8 cellular contexts compared by ENCODE assay signal in genomic region chr3:143016321-143016972, GRCh38. TPM values are rescaled to one million over a fixed set of nuclear protein-coding genes. Genes with fewer than 3 reads are reported as not detected.
A peak's percentile ranks its signal among the peaks of the same experiment; 100 is the strongest.
DNase-seq lines count a peak whose midpoint lies in the region; ATAC-seq, FAIRE-seq and TF ChIP-seq lines count a peak whose summit lies in the region.

No MANE protein-coding gene starts in this region.

- RAD21 ChIA-PET in GM12878 (lab: Charles Lee; ENCODE audit: unreplicated experiment) = interaction anchor here (1.1 to 2.1 kb wide), 2 partner anchors 9 to 187 kb away, joined by 4 to 5 read pairs; no protein-coding TSS in a partner anchor

- no peak overlapping the region for H3K4me2 ChIP-seq in GM12878 (ENCODE audit: control insufficient read depth, insufficient read depth)

- peak; percentile 33; the same call in 1 of the 2 replicates for TF ChIP-seq RAD21 in GM12878 (IDR thresholded peaks at IDR 0.05; ENCODE audit: insufficient read depth, low read depth, low read length)

- no peak overlapping the region for H3K27ac ChIP-seq in GM12878 (ENCODE audit: control insufficient read depth, insufficient read depth)

- intact Hi-C loops in Calu3 (cut with micrococcal nuclease; ENCODE audit: unreplicated experiment) = loop anchor here (10.0 kb wide), 1 partner anchor 642 kb away; no protein-coding TSS in a partner anchor
- intact Hi-C loops in GM12878 (cut with micrococcal nuclease; ENCODE audit: unreplicated experiment) = no loop called here

- H3K36me3 Mint-ChIP-seq in Calu3 (ENCODE audit: insufficient read depth, unreplicated experiment) = peaks cover 61% of the 10 kb centered on the region
- H3K36me3 Mint-ChIP-seq in mesothelial cell of epicardium = peaks cover 35% of the 10 kb centered on the region
- H3K36me3 Mint-ChIP-seq in activated naive CD4-positive, alpha-beta T cell treated with anti-CD3 and anti-CD28 coated beads, Interleukin-2, amount 50 U/mL, for 72 hours = peaks cover 8 to 38% of the 10 kb centered on the region in 2 donors

- in situ Hi-C loops in GM12878 (cut with MboI) = no loop called here

- H3K4me1 ChIP-seq in GM12878 (ENCODE audit: control insufficient read depth, insufficient read depth, low read length) = no peaks in the 10 kb centered on the region; the same call in 1 of the 2 replicates

- H3K9me3 Mint-ChIP-seq in Calu3 (ENCODE audit: low read depth, unreplicated experiment) = no peaks in the 10 kb centered on the region
- H3K9me3 Mint-ChIP-seq in mesothelial cell of epicardium = peaks cover 4% of the 10 kb centered on the region
- H3K9me3 Mint-ChIP-seq in activated naive CD4-positive, alpha-beta T cell treated with anti-CD3 and anti-CD28 coated beads, Interleukin-2, amount 50 U/mL, for 72 hours = no peaks in the 10 kb centered on the region

- TF ChIP-seq POLR2A in GM12878 (IDR thresholded peaks at IDR 0.05; ENCODE audit: low read depth, low read length) = no peak

- no peak overlapping the region for H3K9ac ChIP-seq in GM12878 (ENCODE audit: control insufficient read depth, insufficient read depth, low read length)

- no peak overlapping the region for H2AFZ ChIP-seq in GM12878 (ENCODE audit: control insufficient read depth, low read depth, low read length)

- ATAC-seq in GM12878 = peak; percentile 65
- no peak for ATAC-seq in GM19351 (IDR thresholded peaks at IDR 0.05; ENCODE audit: unreplicated experiment)
- ATAC-seq in activated naive CD4-positive, alpha-beta T cell treated with anti-CD3 and anti-CD28 coated beads, Interleukin-2, amount 50 U/mL, for 72 hours = no peak
- no peak for ATAC-seq in HG03457 (IDR thresholded peaks at IDR 0.05; ENCODE audit: unreplicated experiment)
- ATAC-seq in GM21515 (IDR thresholded peaks at IDR 0.05; ENCODE audit: unreplicated experiment) = no peak

- BruUV-seq in Calu3 (replicated peaks; lab: Mats Ljungman, UMichigan) = no TSS peak
- no TSS peak for BruUV-seq in GM12878 (replicated peaks; lab: Mats Ljungman, UMichigan)

- H3K4me3 ChIP-seq in Jurkat, Clone E6-1 (ENCODE audit: low read length) = no peak overlapping the region
- no peak overlapping the region; the same call in 1 of the 2 replicates for H3K4me3 ChIP-seq in GM12878

- no peak overlapping the region for H3K27ac Mint-ChIP-seq in Calu3 (ENCODE audit: unreplicated experiment)
- H3K27ac Mint-ChIP-seq in mesothelial cell of epicardium = no peak overlapping the region
- H3K27ac Mint-ChIP-seq in activated naive CD4-positive, alpha-beta T cell treated with anti-CD3 and anti-CD28 coated beads, Interleukin-2, amount 50 U/mL, for 72 hours = no peak overlapping the region

- SMC1A ChIA-PET in GM12878 (lab: Charles Lee; ENCODE audit: uncharacterized antibody, unreplicated experiment) = interaction anchor here (0.7 to 2.0 kb wide), 8 partner anchors 11 to 187 kb away, joined by 3 to 14 read pairs (median 3); partner anchors contain the start of gene U2SURP

- no peaks in the 10 kb centered on the region for H3K27me3 ChIP-seq in GM12878 (replicated peaks in 1 of 2; ENCODE audit: control insufficient read depth in 2 of 2, insufficient read depth in 2 of 2, low read length in 1 of 2)

- DNase-seq in Calu3 (no peak), GM12878 (ENCODE audit: low read depth, low spot score) (no peak), mesothelial cell of epicardium (ENCODE audit: low spot score in 2 of 2, unreplicated experiment in 2 of 2) (no peak)
- DNase-seq in Jurkat, Clone E6-1 (ENCODE audit: low read depth, low spot score) = peak; percentile 4
- no peak for DNase-seq in activated naive CD4-positive, alpha-beta T cell treated with anti-CD3 and anti-CD28 coated beads, Interleukin-2, amount 50 U/mL, for 72 hours (ENCODE audit: low spot score in 2 of 2)

- CTCF ChIA-PET in Calu3 (lab: Charles Lee) = interaction anchor here (0.6 to 1.1 kb wide), 4 partner anchors 11 to 187 kb away, joined by 3 to 5 read pairs (median 3); partner anchors contain the start of gene U2SURP
- CTCF ChIA-PET in GM12878 (lab: Yijun Ruan, JAX) = interaction anchor here (0.7 to 6.4 kb wide), 16 partner anchors 9 to 187 kb away, joined by 3 to 52 read pairs (median 4); partner anchors contain the start of gene U2SURP

- H3K27me3 Mint-ChIP-seq in Calu3 (ENCODE audit: unreplicated experiment) (no peaks in the 10 kb centered on the region), mesothelial cell of epicardium (ENCODE audit: low read depth) (no peaks in the 10 kb centered on the region)

- WGBS in GM12878 (ENCODE audit: insufficient coverage, insufficient replicate concordance, low lambda C conversion rate, missing lambda C conversion rate) = 30% methylated on average over 3 of the region's 3 CpGs

- peak; percentile 44 for FAIRE-seq in GM12878 (lab: Jason Lieb, UNC)

- no peak overlapping the region for H3K4me3 Mint-ChIP-seq in Calu3 (ENCODE audit: low read depth, unreplicated experiment)
- no peak overlapping the region for H3K4me3 Mint-ChIP-seq in mesothelial cell of epicardium

- H3K4me1 Mint-ChIP-seq in Calu3 (ENCODE audit: low read depth, unreplicated experiment) (no peaks in the 10 kb centered on the region), mesothelial cell of epicardium (no peaks in the 10 kb centered on the region)

- TF ChIP-seq CTCF in Calu3 (IDR thresholded peaks at IDR 0.05; ENCODE audit: unreplicated experiment) (peak; percentile 35), GM12878 (IDR thresholded peaks at IDR 0.05 in 2 of 3, conservative IDR thresholded peaks at IDR 0.05 in 1 of 3; ENCODE audit: control insufficient read depth in 2 of 3, extremely low read depth in 1 of 3, insufficient read depth in 1 of 3, low read depth in 3 of 3, low read length in 3 of 3) (peak; percentile 28 to 50 (median 45); a peak in 3 of 6 replicates), mesothelial cell of epicardium (IDR thresholded peaks at IDR 0.05; ENCODE audit: unreplicated experiment) (peak; percentile 76)

- TF ChIP-seq EP300 in GM12878 (IDR thresholded peaks at IDR 0.05; ENCODE audit: borderline replicate concordance in 1 of 2, control insufficient read depth in 1 of 2, low read depth in 2 of 2, low read length in 2 of 2) = no peak

- peaks cover 22% of the 10 kb centered on the region for H3K79me2 ChIP-seq in GM12878 (ENCODE audit: control insufficient read depth, insufficient read depth, low read length)

- H4K20me1 ChIP-seq in GM12878 (ENCODE audit: control insufficient read depth, insufficient read depth) = no peaks in the 10 kb centered on the region

- no peaks in the 10 kb centered on the region for H3K9me3 ChIP-seq in GM12878 (replicated peaks; ENCODE audit: control insufficient read depth, insufficient read depth, low read length)

- POLR2A ChIA-PET in GM12878 (lab: Charles Lee) = interaction anchor here (1.0 to 1.8 kb wide), 2 partner anchors 10 to 14 kb away, joined by 4 to 5 read pairs; no protein-coding TSS in a partner anchor

- peaks cover 3 to 23% of the 10 kb centered on the region in 2 experiments for H3K36me3 ChIP-seq in GM12878 (ENCODE audit: control insufficient read depth in 2 of 2, insufficient read depth in 2 of 2, low read length in 1 of 2)

RNA-seq across cellular contexts. Expression of gene U2SURP, which starts 15.1 kb away (rescaled TPM):
- 275 TPM in 2 replicates for total RNA-seq in Calu3 (2022)
- polyA plus RNA-seq in Jurkat, Clone E6-1 (2012; ENCODE audit: insufficient read depth, insufficient read length) = 109 TPM
- 539 and 552 TPM in 2 replicates for total RNA-seq in GM12878 (2013; cell fraction: nucleolus; rRNA removed)
- total RNA-seq in GM12878 (2014; rRNA removed) = 104 and 128 TPM in 2 replicates
- total RNA-seq in GM12878 (2014; rRNA removed; fragmentation: Illumina TruSeq; extraction: Trizol) = 187 and 192 TPM in 2 replicates
- 143 and 144 TPM in 2 replicates for total RNA-seq in GM12878 (2021)
- polyA plus RNA-seq in GM12878 (2011; ENCODE audit: low read depth) = 81.1 TPM
- polyA plus RNA-seq in GM12878 (2011; rRNA removed) = 117 and 205 TPM in 2 replicates
- polyA plus RNA-seq in GM12878 (2011; cell fraction: cytosol; rRNA removed) = 22.2 and 22.7 TPM in 2 replicates
- 130 and 170 TPM in 2 replicates for polyA plus RNA-seq in GM12878 (2011; cell fraction: nucleus; rRNA removed)
- polyA plus RNA-seq in GM12878 (2012) = 59.2 and 68.7 TPM in 2 replicates
- polyA plus RNA-seq in GM12878 (2014; fragmentation: Illumina TruSeq; extraction: Trizol) = 154 and 191 TPM in 2 replicates
- 100 to 1,000 TPM; 146 to 277 TPM for polyA plus RNA-seq in GM12878 (2014; fragmentation: Nextera tagmentation; extraction: Ambion mirVana)
- 64.6 and 76.3 TPM in 2 replicates for polyA plus RNA-seq in GM12878 (2014; rRNA removed)
- polyA plus RNA-seq in GM12878 (2016; fragmentation: Nextera tagmentation; extraction: Ambion mirVana) = 100 to 1,000 TPM; 154 to 168 TPM
- polyA minus RNA-seq in GM12878 (2011; rRNA and poly(A)+ RNA removed) = 55.0 and 121 TPM in 2 replicates
- 26.6 and 40.2 TPM in 2 replicates for polyA minus RNA-seq in GM12878 (2011; cell fraction: cytosol; rRNA and poly(A)+ RNA removed)
- 102 and 147 TPM in 2 replicates for polyA minus RNA-seq in GM12878 (2011; cell fraction: nucleus; rRNA and poly(A)+ RNA removed)
- 141 to 147 TPM (median 141 TPM) in 3 replicates for total RNA-seq in mesothelial cell of epicardium
- 100 to 1,000 TPM; 142 to 183 TPM for total RNA-seq in activated naive CD4-positive, alpha-beta T cell treated with anti-CD3 and anti-CD28 coated beads, Interleukin-2, amount 50 U/mL, for 72 hours

RNA-seq across cellular contexts. Expression of gene PAQR9, which starts 53.0 kb away (rescaled TPM):
- total RNA-seq in Calu3 (2022) (1.3 and 2.0 TPM in 2 replicates), GM12878 (2014; rRNA removed) (not detected in 2 replicates), GM12878 (2014; rRNA removed; fragmentation: Illumina TruSeq; extraction: Trizol) (not detected in 2 replicates), GM12878 (2021) (not detected in 2 replicates), mesothelial cell of epicardium (0.09 to 0.18 TPM in 2 of 3 replicates, not detected in the other)
- polyA plus RNA-seq in Jurkat, Clone E6-1 (2012; ENCODE audit: insufficient read depth, insufficient read length) = 0.95 TPM
- not detected in 2 replicates for total RNA-seq in GM12878 (2013; cell fraction: nucleolus; rRNA removed)
- polyA plus RNA-seq in GM12878 (2011; ENCODE audit: low read depth) = not detected
- polyA plus RNA-seq in GM12878 (2011; rRNA removed) (not detected in 2 replicates), GM12878 (2014; fragmentation: Illumina TruSeq; extraction: Trizol) (not detected in 2 replicates), GM12878 (2014; fragmentation: Nextera tagmentation; extraction: Ambion mirVana) (not detected), GM12878 (2014; rRNA removed) (not detected in 2 replicates), GM12878 (2016; fragmentation: Nextera tagmentation; extraction: Ambion mirVana) (not detected)
- polyA plus RNA-seq in GM12878 (2011; cell fraction: cytosol; rRNA removed) = not detected in 2 replicates
- not detected in 2 replicates for polyA plus RNA-seq in GM12878 (2011; cell fraction: nucleus; rRNA removed)
- not detected in 2 replicates for polyA plus RNA-seq in GM12878 (2012)
- 0.05 TPM in 1 of 2 replicates, not detected in the other for polyA minus RNA-seq in GM12878 (2011; rRNA and poly(A)+ RNA removed)
- not detected in 2 replicates for polyA minus RNA-seq in GM12878 (2011; cell fraction: cytosol; rRNA and poly(A)+ RNA removed)
- polyA minus RNA-seq in GM12878 (2011; cell fraction: nucleus; rRNA and poly(A)+ RNA removed) = 0.12 TPM in 1 of 2 replicates, not detected in the other
- total RNA-seq in activated naive CD4-positive, alpha-beta T cell treated with anti-CD3 and anti-CD28 coated beads, Interleukin-2, amount 50 U/mL, for 72 hours = not detected
